ENCODE assay signal across 1 cellular context in the genomic region with DNA sequence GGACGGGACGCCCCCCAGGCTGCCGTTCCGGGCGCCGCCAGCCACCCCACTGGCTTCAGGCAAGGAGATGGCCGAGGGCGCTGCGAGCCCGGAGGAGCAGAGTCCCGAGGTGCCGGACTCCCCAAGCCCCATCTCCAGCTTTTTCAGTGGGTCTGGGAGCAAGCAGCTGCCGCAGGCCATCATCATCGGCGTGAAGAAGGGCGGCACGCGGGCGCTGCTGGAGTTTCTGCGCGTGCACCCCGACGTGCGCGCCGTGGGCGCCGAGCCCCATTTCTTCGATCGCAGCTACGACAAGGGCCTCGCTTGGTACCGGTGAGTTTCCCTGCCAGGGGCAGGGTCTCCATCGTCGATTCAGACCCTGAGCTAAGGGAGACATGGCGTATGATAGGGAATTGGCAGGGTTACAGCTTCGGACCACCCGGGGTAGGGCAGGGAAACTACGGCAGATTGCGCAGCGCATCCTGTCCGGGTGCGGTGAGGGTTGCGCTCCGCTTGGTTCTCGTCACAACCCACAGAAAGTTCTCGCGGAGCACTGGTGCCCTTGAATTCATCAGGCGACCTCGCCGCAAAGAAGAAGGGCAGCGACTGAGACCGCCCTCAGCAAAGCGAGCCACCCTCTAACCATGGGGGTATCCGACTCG.
TF ChIP-seq lines count a peak whose summit lies in the region.

No MANE protein-coding gene starts in this region.

TF ChIP-seq in HepG2, 621 proteins besides CTCF, POLR2A, EP300 and RAD21 (continued from another document):
- no peak for TF ChIP-seq ZNF407 (CRISPR knock-in tag; IDR thresholded peaks at IDR 0.05; ENCODE audit: not compliant biosample characterization)
- TF ChIP-seq MTF2 (CRISPR knock-in tag; IDR thresholded peaks at IDR 0.05; ENCODE audit: borderline replicate concordance), result 0 out of 2 replicates have a peak, but pooled peaks have one; percentile 2
- no peak for TF ChIP-seq PAF1 (CRISPR knock-in tag; IDR thresholded peaks at IDR 0.05)
- no peak for TF ChIP-seq ZNF329 (CRISPR knock-in tag; IDR thresholded peaks at IDR 0.05; ENCODE audit: low read depth)
- TF ChIP-seq HNRNPLL (IDR thresholded peaks at IDR 0.05; ENCODE audit: low read depth, low read length, poor library complexity, severe bottlenecking), result peak; percentile 76
- TF ChIP-seq ZKSCAN8 (CRISPR knock-in tag; IDR thresholded peaks at IDR 0.05; ENCODE audit: borderline replicate concordance), result no peak
- TF ChIP-seq PHB2 (IDR thresholded peaks at IDR 0.05; ENCODE audit: partially characterized antibody), result no peak
- TF ChIP-seq ZNF777 (CRISPR knock-in tag; IDR thresholded peaks at IDR 0.05), result 0 out of 2 replicates have a peak, but pooled peaks have one; percentile 17
- no peak for TF ChIP-seq DZIP1 (CRISPR knock-in tag; IDR thresholded peaks at IDR 0.05)
- TF ChIP-seq, protein P1, sequence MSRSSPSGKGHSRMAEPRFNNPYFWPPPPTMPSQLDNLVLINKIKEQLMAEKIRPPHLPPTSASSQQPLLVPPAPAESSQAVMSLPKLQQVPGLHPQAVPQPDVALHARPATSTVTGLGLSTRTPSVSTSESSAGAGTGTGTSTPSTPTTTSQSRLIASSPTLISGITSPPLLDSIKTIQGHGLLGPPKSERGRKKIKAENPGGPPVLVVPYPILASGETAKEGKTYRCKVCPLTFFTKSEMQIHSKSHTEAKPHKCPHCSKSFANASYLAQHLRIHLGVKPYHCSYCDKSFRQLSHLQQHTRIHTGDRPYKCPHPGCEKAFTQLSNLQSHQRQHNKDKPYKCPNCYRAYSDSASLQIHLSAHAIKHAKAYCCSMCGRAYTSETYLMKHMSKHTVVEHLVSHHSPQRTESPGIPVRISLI (CRISPR knock-in tag; IDR thresholded peaks at IDR 0.05; ENCODE audit: borderline replicate concordance), result no peak
- no peak for TF ChIP-seq KLF6 (CRISPR knock-in tag; IDR thresholded peaks at IDR 0.05)
